Comparison of ENCODE assay signal across 16 cellular contexts in the genomic region with DNA sequence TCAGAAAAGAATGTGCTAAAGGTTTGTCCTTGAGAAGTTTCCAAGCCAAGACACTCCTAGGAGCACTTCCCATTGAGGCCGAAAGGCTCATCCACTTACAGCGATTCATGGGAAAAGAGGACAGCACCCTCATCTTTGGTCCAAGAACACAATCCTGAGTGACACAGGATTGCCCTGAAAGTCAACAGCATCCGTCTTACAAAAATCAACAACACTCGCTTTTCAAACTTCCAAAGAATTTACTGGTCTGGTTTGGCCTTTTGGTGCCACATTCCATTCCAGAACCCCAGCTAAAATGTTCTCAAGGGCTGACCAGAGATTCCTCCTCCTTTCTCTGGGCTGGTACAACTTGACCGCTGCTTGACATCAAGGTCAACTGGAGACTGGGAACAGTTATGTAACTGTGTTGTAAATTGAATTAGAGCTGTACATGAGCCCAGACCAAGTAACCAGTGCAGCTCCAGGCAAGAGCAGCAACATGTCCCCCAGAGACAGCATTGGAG.
DNase-seq lines count a peak whose midpoint lies in the region; ATAC-seq and TF ChIP-seq lines count a peak whose summit lies in the region.
"Had no signal": no experiment of that assay in that cellular context is flagged by ENCODE, and none has a peak within 500 bp of the region (broad histone marks: within the 10 kb centered on the region; RNA-seq: fewer than 3 reads in every experiment).

No MANE protein-coding gene starts in this region.

- WGBS in mesendoderm (ENCODE audit: extremely low coverage, insufficient coverage, low lambda C conversion rate), result no CpG with 5 or more reads among the region's 5 CpGs
- 22 to 27% methylated on average over 5 of the region's 5 CpGs for WGBS in tibial nerve, 2 donors

- H3K4me3 ChIP-seq in fibroblast of the aortic adventitia (ENCODE audit: low read depth, low read length) (no peak overlapping the region), mesendoderm (ENCODE audit: low read length) (no peak overlapping the region), tibial nerve (no peak overlapping the region)
- H3K4me3 ChIP-seq: GM23338 had no signal

- TF ChIP-seq CTCF in fibroblast of the aortic adventitia (IDR thresholded peaks at IDR 0.05; ENCODE audit: insufficient read depth, low read length), result no peak
- peak in 2 of 5 experiments; percentile 20 to 36 for TF ChIP-seq CTCF in tibial nerve (IDR thresholded peaks at IDR 0.05)

- H2BK15ac ChIP-seq in mesendoderm (replicated peaks; ENCODE audit: low read depth), result no peak overlapping the region

- H3K18ac ChIP-seq in mesendoderm (ENCODE audit: low read length), result no peak overlapping the region

- H2BK120ac ChIP-seq in mesendoderm (ENCODE audit: low read depth, low read length), result no peak overlapping the region

- TF ChIP-seq POLR2A in tibial nerve (IDR thresholded peaks at IDR 0.05), result peak in 1 of 2 donors; percentile 15

- no peak overlapping the region for H4K8ac ChIP-seq in mesendoderm (ENCODE audit: low read depth, low read length)

- ATAC-seq in GM21576 (IDR thresholded peaks at IDR 0.05; ENCODE audit: unreplicated experiment) (no peak), HG02970 (IDR thresholded peaks at IDR 0.05; ENCODE audit: low FRiP score, unreplicated experiment) (no peak)
- ATAC-seq: GM23338 had no signal

- no peak overlapping the region for H3K4ac ChIP-seq in mesendoderm (ENCODE audit: low read depth, low read length)

- H3K27ac ChIP-seq in mesendoderm (ENCODE audit: low read depth, low read length) (no peak overlapping the region), tibial nerve (peak overlapping the region; percentile 52 to 79 (median 68))

- no peaks in the 10 kb centered on the region for H3K9me3 ChIP-seq in tibial nerve

- H3K4me2 ChIP-seq in mesendoderm (ENCODE audit: low read length), result no peak overlapping the region
- H3K4me2 ChIP-seq: GM23338 had no signal

- no peaks in the 10 kb centered on the region for H3K27me3 ChIP-seq in mesendoderm (ENCODE audit: insufficient read depth, low read length, poor library complexity)
- H3K27me3 ChIP-seq in tibial nerve, result no peaks in the 10 kb centered on the region

- H3K23ac ChIP-seq in mesendoderm (ENCODE audit: low read length), result no peak overlapping the region

- no peaks in the 10 kb centered on the region for H3K79me1 ChIP-seq in mesendoderm (ENCODE audit: low read length)

- H4K5ac ChIP-seq in mesendoderm (ENCODE audit: low read length), result no peak overlapping the region

- no peaks in the 10 kb centered on the region for H3K79me2 ChIP-seq in mesendoderm (ENCODE audit: control insufficient read depth, insufficient read depth, low read length)

- H3K9ac ChIP-seq in mesendoderm (ENCODE audit: low read length), result no peak overlapping the region

- no peak overlapping the region for H2BK5ac ChIP-seq in mesendoderm (ENCODE audit: low read length)

- DNase-seq in NCI-H226 (peak; percentile 24), fibroblast of the aortic adventitia (ENCODE audit: low read depth) (peak; percentile 63), mesendoderm (peak; percentile 11), tibial nerve (ENCODE audit: low spot score in 2 of 2) (peak; percentile 39 to 83), DMS79 treated with DMSO at 0.1 percent for 48 hours (lab: John Stamatoyannopoulos, UW) (no peak), DMS153 treated with DMSO at 0.1 percent for 48 hours (lab: John Stamatoyannopoulos, UW; ENCODE audit: unreplicated experiment) (no peak)
- DNase-seq: activated CD4-positive, alpha-beta T cell treated with anti-CD3 and anti-CD28 coated beads, Interleukin-2, amount 50 U/mL, for 4 hours; caudate nucleus; CD8-positive, alpha-beta memory T cell; erythroblast; KG1; NCI-H1694; T-helper 9 cell had no signal

- H3K4me1 ChIP-seq in mesendoderm (ENCODE audit: control insufficient read depth, low read depth, low read length) (no peaks in the 10 kb centered on the region), tibial nerve (peaks cover 0 to 61% (median 22%) of the 10 kb centered on the region in 4 donors)

- peak; percentile 85 to 98 for TF ChIP-seq EP300 in tibial nerve (IDR thresholded peaks at IDR 0.05)

- H3K56ac ChIP-seq in mesendoderm (ENCODE audit: low read length), result no peak overlapping the region

- H3K36me3 ChIP-seq in mesendoderm (ENCODE audit: control insufficient read depth, insufficient read depth, low read length) (no peaks in the 10 kb centered on the region), tibial nerve (no peaks in the 10 kb centered on the region)

- H2AK5ac ChIP-seq in mesendoderm (ENCODE audit: low read length), result no peak overlapping the region

Comparison
In these comparisons a context has a peak if more than half of its experiments do, and no peak if none do; other contexts are left out.
1. DNase-seq: peak in NCI-H226 (single experiment), fibroblast of the aortic adventitia (single experiment), mesendoderm (single experiment) and tibial nerve (2 of 2); none in DMS79 treated with DMSO at 0.1 percent for 48 hours (single experiment) and DMS153 treated with DMSO at 0.1 percent for 48 hours (single experiment).